ENCODE assay signal across 1 cellular context in the genomic region with DNA sequence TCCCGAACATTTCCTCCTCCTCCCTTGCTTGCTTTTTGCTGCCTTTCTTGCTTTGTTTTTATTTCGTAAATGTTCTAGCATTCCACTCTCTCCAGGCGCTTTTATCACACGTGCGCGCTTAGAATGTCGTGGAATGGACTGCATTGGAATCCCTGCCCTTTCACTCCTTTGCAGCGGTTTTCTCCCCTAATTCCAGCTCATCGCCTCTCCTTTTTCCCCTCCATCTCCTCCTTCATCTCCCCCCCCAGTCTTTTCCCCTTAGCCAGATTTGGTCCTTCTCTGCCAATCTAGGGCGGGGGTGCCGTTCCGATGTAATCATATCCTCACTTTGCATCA.
TF ChIP-seq lines count a peak whose summit lies in the region.

No MANE protein-coding gene starts in this region.

TF ChIP-seq in endothelial cell of umbilical vein, 7 proteins besides CTCF, POLR2A, EP300 and RAD21:
- TF ChIP-seq EZH2 (IDR thresholded peaks at IDR 0.05; ENCODE audit: borderline replicate concordance, low read depth, low read length, severe bottlenecking), result no peak
- TF ChIP-seq, protein P1, sequence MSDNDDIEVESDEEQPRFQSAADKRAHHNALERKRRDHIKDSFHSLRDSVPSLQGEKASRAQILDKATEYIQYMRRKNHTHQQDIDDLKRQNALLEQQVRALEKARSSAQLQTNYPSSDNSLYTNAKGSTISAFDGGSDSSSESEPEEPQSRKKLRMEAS (IDR thresholded peaks at IDR 0.05; ENCODE audit: insufficient read depth, insufficient read length), result no peak
- no peak for TF ChIP-seq FOS (IDR thresholded peaks at IDR 0.05; ENCODE audit: borderline replicate concordance, insufficient read depth, low read length)
- no peak for TF ChIP-seq MYC (IDR thresholded peaks at IDR 0.05; ENCODE audit: low read depth, low read length)
- no peak for TF ChIP-seq POLR2AphosphoS5 (IDR thresholded peaks at IDR 0.05; ENCODE audit: insufficient read depth, low read depth, low read length)
- no peak for TF ChIP-seq GATA2 (IDR thresholded peaks at IDR 0.05; ENCODE audit: insufficient read depth, insufficient read length, low read depth, low read length)
- TF ChIP-seq JUN (IDR thresholded peaks at IDR 0.05; ENCODE audit: borderline replicate concordance, insufficient read depth, insufficient read length, low read depth), result no peak
